ENCODE assay signal across 14 cellular contexts in genomic region chr15:58923696-58924300, GRCh38. TPM values are rescaled to one million over a fixed set of nuclear protein-coding genes. Genes with fewer than 3 reads are reported as not detected.
DNase-seq lines count a peak whose midpoint lies in the region; ATAC-seq and TF ChIP-seq lines count a peak whose summit lies in the region.
"Had no signal": no experiment of that assay in that cellular context is flagged by ENCODE, and none has a peak within 500 bp of the region (broad histone marks: within the 10 kb centered on the region; RNA-seq: fewer than 3 reads in every experiment).

No MANE protein-coding gene starts in this region.

- DNase-seq in GM23338 (ENCODE audit: low spot score) (no peak), RWPE1 (ENCODE audit: low spot score) (no peak), fibroblast of the conjunctiva (ENCODE audit: low read depth) (peak; percentile 20), smooth muscle cell (lab: John Stamatoyannopoulos, UW; ENCODE audit: unreplicated experiment) (no peak)
- DNase-seq in stimulated activated naive CD8-positive, alpha-beta T cell treated with anti-CD3 and anti-CD28 coated beads, Interleukin-15, Interleukin-2, amounts not matched to agents 100 U/mL and 50 U/mL, for 24 hours = no peak
- no peak for DNase-seq in effector CD4-positive, alpha-beta T cell
- DNase-seq in activated naive CD4-positive, alpha-beta T cell treated with anti-CD3 and anti-CD28 coated beads, Interleukin-2, amount 50 U/mL, for 72 hours (ENCODE audit: low spot score in 2 of 2) = no peak
- DNase-seq: central memory CD4-positive, alpha-beta T cell; H7; midbrain; stimulated activated CD4-positive, alpha-beta T cell treated with anti-CD3 and anti-CD28 coated beads, Interleukin-4, amount 100 ng/mL, for 24 hours had no signal

- H3F3A ChIP-seq in GM23338 (replicated peaks; ENCODE audit: low read depth) = peaks cover 4% of the 10 kb centered on the region; the same call in 1 of the 2 replicates
- H3F3A ChIP-seq in smooth muscle cell (ENCODE audit: low read depth) = peaks cover 7% of the 10 kb centered on the region

- H3K27ac Mint-ChIP-seq in GM23338 = 0 out of 2 replicates have a peak overlapping the region, but pooled peaks have one; percentile 48
- no peak overlapping the region for H3K27ac Mint-ChIP-seq in activated naive CD4-positive, alpha-beta T cell treated with anti-CD3 and anti-CD28 coated beads, Interleukin-2, amount 50 U/mL, for 72 hours
- H3K27ac Mint-ChIP-seq: activated T-helper 17 cell treated with anti-CD3 and anti-CD28 coated beads, Interleukin-2, amount 50 U/mL, for 72 hours; stimulated activated memory B cell treated with anti-CD40 and anti-IgM and Interleukin-4, amounts not matched to agents 10 μg/mL and 1 μg/mL and 100 μg/mL, for 72 hours had no signal

- H2AFZ ChIP-seq in GM23338 = no peak overlapping the region
- H2AFZ ChIP-seq in smooth muscle cell (ENCODE audit: low read depth) = no peak overlapping the region

- ATAC-seq in GM23338 = no peak
- ATAC-seq in stimulated activated naive CD8-positive, alpha-beta T cell treated with anti-CD3 and anti-CD28 coated beads, Interleukin-15, Interleukin-2, amounts not matched to agents 100 U/mL and 50 U/mL, for 24 hours = no peak
- no peak for ATAC-seq in activated naive CD4-positive, alpha-beta T cell treated with anti-CD3 and anti-CD28 coated beads, Interleukin-2, amount 50 U/mL, for 72 hours
- ATAC-seq: activated T-helper 17 cell treated with anti-CD3 and anti-CD28 coated beads, Interleukin-2, amount 50 U/mL, for 72 hours; stimulated activated memory B cell treated with anti-CD40 and anti-IgM and Interleukin-4, amounts not matched to agents 10 μg/mL and 1 μg/mL and 100 μg/mL, for 72 hours had no signal

- no peak overlapping the region for H3K4me3 ChIP-seq in GM23338
- H3K4me3 ChIP-seq in smooth muscle cell = no peak overlapping the region

- H3K79me2 ChIP-seq in GM23338 (replicated peaks; ENCODE audit: insufficient read depth) (peaks cover 98% of the 10 kb centered on the region), smooth muscle cell (ENCODE audit: low read depth) (peaks cover 94% of the 10 kb centered on the region)

- TF ChIP-seq CTCF in GM23338 (conservative IDR thresholded peaks at IDR 0.05; ENCODE audit: low read depth in 2 of 2) (no peak), RWPE1 (conservative IDR thresholded peaks at IDR 0.05; ENCODE audit: low read depth) (no peak), smooth muscle cell (IDR thresholded peaks at IDR 0.05; ENCODE audit: borderline replicate concordance, insufficient read depth, poor library complexity, severe bottlenecking) (no peak)

- peaks cover 4% of the 10 kb centered on the region for H3K27me3 Mint-ChIP-seq in GM23338 (ENCODE audit: insufficient read depth, low read depth, poor library complexity)
- H3K27me3 Mint-ChIP-seq: activated T-helper 17 cell treated with anti-CD3 and anti-CD28 coated beads, Interleukin-2, amount 50 U/mL, for 72 hours; stimulated activated memory B cell treated with anti-CD40 and anti-IgM and Interleukin-4, amounts not matched to agents 10 μg/mL and 1 μg/mL and 100 μg/mL, for 72 hours had no signal

- POLR2A ChIA-PET in RWPE1 (lab: Yijun Ruan, JAX; ENCODE audit: low non-redundant PET) = interaction anchor here (0.6 kb wide), 1 partner anchor 241 kb away, joined by 9 read pairs; no protein-coding TSS in a partner anchor

- peaks cover 65% of the 10 kb centered on the region; the same call in 2 of the 3 replicates for H3K36me3 Mint-ChIP-seq in GM23338 (ENCODE audit: low read depth)
- peaks cover 0 to 5% of the 10 kb centered on the region in 2 donors for H3K36me3 Mint-ChIP-seq in activated naive CD4-positive, alpha-beta T cell treated with anti-CD3 and anti-CD28 coated beads, Interleukin-2, amount 50 U/mL, for 72 hours

- H3K4me1 ChIP-seq in GM23338 (ENCODE audit: insufficient read depth) = peaks cover 29% of the 10 kb centered on the region
- H3K4me1 ChIP-seq in smooth muscle cell (ENCODE audit: low read depth) = no peaks in the 10 kb centered on the region

- H3K9me3 ChIP-seq in smooth muscle cell (replicated peaks; ENCODE audit: low read depth) = no peaks in the 10 kb centered on the region

- peaks cover 9% of the 10 kb centered on the region; the same call in 1 of the 2 replicates for H3K36me3 ChIP-seq in GM23338 (ENCODE audit: insufficient read depth)
- peaks cover 8% of the 10 kb centered on the region for H3K36me3 ChIP-seq in smooth muscle cell (ENCODE audit: low read depth)

- H3K9me3 Mint-ChIP-seq in GM23338 = no peaks in the 10 kb centered on the region
- no peaks in the 10 kb centered on the region for H3K9me3 Mint-ChIP-seq in activated naive CD4-positive, alpha-beta T cell treated with anti-CD3 and anti-CD28 coated beads, Interleukin-2, amount 50 U/mL, for 72 hours
- H3K9me3 Mint-ChIP-seq: activated T-helper 17 cell treated with anti-CD3 and anti-CD28 coated beads, Interleukin-2, amount 50 U/mL, for 72 hours; stimulated activated memory B cell treated with anti-CD40 and anti-IgM and Interleukin-4, amounts not matched to agents 10 μg/mL and 1 μg/mL and 100 μg/mL, for 72 hours had no signal

- H3K4me3 Mint-ChIP-seq in GM23338 = no peak overlapping the region
- H3K4me3 Mint-ChIP-seq: activated T-helper 17 cell treated with anti-CD3 and anti-CD28 coated beads, Interleukin-2, amount 50 U/mL, for 72 hours; stimulated activated memory B cell treated with anti-CD40 and anti-IgM and Interleukin-4, amounts not matched to agents 10 μg/mL and 1 μg/mL and 100 μg/mL, for 72 hours had no signal

- 90% methylated on average over 10 of the region's 10 CpGs for WGBS in smooth muscle cell (ENCODE audit: low lambda C conversion rate)

- CTCF ChIA-PET in RWPE1 (lab: Yijun Ruan, JAX) = no interaction called here

- peaks cover 21% of the 10 kb centered on the region for H3K4me1 Mint-ChIP-seq in GM23338

- no peaks in the 10 kb centered on the region for H3K9me2 ChIP-seq in GM23338 (ENCODE audit: insufficient read depth)

- H3K27ac ChIP-seq in GM23338 (ENCODE audit: low read depth) = peak overlapping the region; percentile 52
- H3K27ac ChIP-seq in RWPE1 = peak overlapping the region; percentile 47
- H3K27ac ChIP-seq in smooth muscle cell (ENCODE audit: low read depth) = peak overlapping the region; percentile 25
- H3K27ac ChIP-seq: HL-60 had no signal

- no peak overlapping the region for H3K9ac ChIP-seq in smooth muscle cell (ENCODE audit: low read depth)

- peaks cover 35% of the 10 kb centered on the region for H4K20me1 ChIP-seq in GM23338 (replicated peaks; ENCODE audit: insufficient read depth)
- H4K20me1 ChIP-seq in smooth muscle cell (ENCODE audit: low read depth) = peaks cover 75% of the 10 kb centered on the region

- no peak overlapping the region for H3K4me2 ChIP-seq in GM23338
- H3K4me2 ChIP-seq in smooth muscle cell = no peak overlapping the region

- no peaks in the 10 kb centered on the region for H3K27me3 ChIP-seq in GM23338 (ENCODE audit: insufficient read depth)
- no peaks in the 10 kb centered on the region for H3K27me3 ChIP-seq in smooth muscle cell (ENCODE audit: low read depth)

TF ChIP-seq in GM23338, 12 proteins besides CTCF, POLR2A, EP300 and RAD21 (continues in another document):
- TF ChIP-seq JUNB (IDR thresholded peaks at IDR 0.05; ENCODE audit: unreplicated experiment) (no peak), EZH2phosphoT487 (IDR thresholded peaks at IDR 0.05; ENCODE audit: unreplicated experiment) (no peak), POLR2AphosphoS5 (IDR thresholded peaks at IDR 0.05; ENCODE audit: low read depth) (no peak), CREB1 (CRISPR knock-in tag; IDR thresholded peaks at IDR 0.05; ENCODE audit: low read depth) (no peak), ETS1 (IDR thresholded peaks at IDR 0.05) (no peak), ZNF331 (CRISPR knock-in tag; IDR thresholded peaks at IDR 0.05; ENCODE audit: low read depth) (no peak), ZNF114 (CRISPR knock-in tag; IDR thresholded peaks at IDR 0.05) (no peak), REST (IDR thresholded peaks at IDR 0.05; ENCODE audit: unreplicated experiment) (no peak), STAT1 (IDR thresholded peaks at IDR 0.05; ENCODE audit: unreplicated experiment) (no peak)

RNA-seq across cellular contexts. Expression of gene SLTM, which starts 9.7 kb away (rescaled TPM):
- 165 and 210 TPM in 2 replicates for total RNA-seq in GM23338 (2014; rRNA removed; shearing (Covaris generic))
- polyA plus RNA-seq in GM23338 (2016; fragmentation: Nextera tagmentation; extraction: Ambion mirVana) (398 and 476 TPM in 2 replicates), smooth muscle cell (56.8 and 74.1 TPM in 2 replicates)
- total RNA-seq in smooth muscle cell = 43.8 and 57.0 TPM in 2 replicates
- total RNA-seq in activated naive CD4-positive, alpha-beta T cell treated with anti-CD3 and anti-CD28 coated beads, Interleukin-2, amount 50 U/mL, for 72 hours = 10 to 100 TPM; 74.2 to 90.1 TPM
